In genomic region chr18:60413944-60414547, GRCh38 we compare ENCODE assay signal across 9 cellular contexts. TPM values are rescaled to one million over a fixed set of nuclear protein-coding genes. Genes with fewer than 3 reads are reported as not detected.
DNase-seq lines count a peak whose midpoint lies in the region; ATAC-seq, FAIRE-seq and TF ChIP-seq lines count a peak whose summit lies in the region.
"Had no signal": no experiment of that assay in that cellular context is flagged by ENCODE, and none has a peak within 500 bp of the region (broad histone marks: within the 10 kb centered on the region; RNA-seq: fewer than 3 reads in every experiment).

No MANE protein-coding gene starts in this region.

- H3K23ac ChIP-seq in H1 (ENCODE audit: insufficient read length) = no peak overlapping the region
- H3K23ac ChIP-seq in neuronal stem cell (ENCODE audit: low read depth, low read length, poor library complexity) = no peak overlapping the region

- H2BK15ac ChIP-seq in H1 (ENCODE audit: low read length) = no peak overlapping the region
- no peak overlapping the region for H2BK15ac ChIP-seq in neuronal stem cell (ENCODE audit: low read length)

- no peak for TF ChIP-seq EP300 in H1 (IDR thresholded peaks at IDR 0.05; ENCODE audit: borderline replicate concordance in 1 of 2, low read depth in 2 of 2, low read length in 2 of 2)

- H4K20me1 ChIP-seq in H1 (replicated peaks in 1 of 2; ENCODE audit: control insufficient read depth in 1 of 2, insufficient read depth in 2 of 2, low read length in 2 of 2) = no peaks in the 10 kb centered on the region

- H2BK20ac ChIP-seq in H1 (ENCODE audit: low read length) = no peak overlapping the region

- H3K14ac ChIP-seq in H1 (ENCODE audit: insufficient read length) (no peak overlapping the region), neuronal stem cell (ENCODE audit: low read length) (no peak overlapping the region)

- ATAC-seq in upper lobe of right lung = peak; percentile 71
- ATAC-seq in stimulated activated naive CD8-positive, alpha-beta T cell treated with anti-CD3 and anti-CD28 coated beads, Interleukin-15, amount 100 ng/mL, for 72 hours = no peak

- TF ChIP-seq RAD21 in H1 (IDR thresholded peaks at IDR 0.05 in 1 of 2, conservative IDR thresholded peaks at IDR 0.05 in 1 of 2; ENCODE audit: low read depth in 2 of 2, low read length in 2 of 2) = peak; percentile 76 to 78

- POLR2A ChIA-PET in H1 (lab: Charles Lee; ENCODE audit: partially characterized antibody) = no interaction called here

- WGBS in H1 (ENCODE audit: extremely low coverage in 1 of 2, insufficient coverage in 1 of 2, insufficient read length in 1 of 2, insufficient replicate concordance in 2 of 2, low coverage in 1 of 2, low lambda C conversion rate in 2 of 2, missing lambda C conversion rate in 1 of 2), 2 experiments = 81% methylated on average over 3 of the region's 3 CpGs; no CpG with 5 or more reads in 1 of the 2 experiments
- no CpG with 5 or more reads among the region's 3 CpGs for WGBS in neuronal stem cell (ENCODE audit: extremely low coverage in 2 of 2, insufficient read length in 2 of 2, insufficient replicate concordance in 1 of 2), 2 donors

- H2BK5ac ChIP-seq in H1 (ENCODE audit: low read depth, low read length) = no peak overlapping the region
- no peak overlapping the region for H2BK5ac ChIP-seq in neuronal stem cell (ENCODE audit: low read length)

- H2BK120ac ChIP-seq in H1 (replicated peaks; ENCODE audit: low read depth, low read length) (no peak overlapping the region), neuronal stem cell (ENCODE audit: low read depth, low read length) (no peak overlapping the region)

- no peak overlapping the region for H3K56ac ChIP-seq in H1 (replicated peaks; ENCODE audit: insufficient read length, low read depth, low read length)

- H3K4ac ChIP-seq in H1 (replicated peaks; ENCODE audit: insufficient read length, low read depth, low read length) = no peak overlapping the region
- no peak overlapping the region for H3K4ac ChIP-seq in neuronal stem cell (ENCODE audit: low read length)

- no peaks in the 10 kb centered on the region for H3K23me2 ChIP-seq in H1 (ENCODE audit: low read depth, low read length)

- no peaks in the 10 kb centered on the region for H3K79me2 ChIP-seq in H1 (ENCODE audit: control insufficient read depth in 1 of 2, insufficient read depth in 2 of 2, low read length in 2 of 2)

- H3K9ac ChIP-seq in H1 (replicated peaks in 1 of 4; ENCODE audit: extremely low read depth in 1 of 4, low read depth in 3 of 4, low read length in 3 of 4) (no peak overlapping the region), neuronal stem cell (ENCODE audit: low read depth, low read length, poor library complexity) (no peak overlapping the region)

- H3K18ac ChIP-seq in H1 (ENCODE audit: extremely low read depth, low read length) (no peak overlapping the region), neuronal stem cell (ENCODE audit: low read length) (no peak overlapping the region)

- no peaks in the 10 kb centered on the region for H3K4me1 ChIP-seq in H1 (replicated peaks in 1 of 4; ENCODE audit: control insufficient read depth in 3 of 4, insufficient read depth in 4 of 4, low read length in 3 of 4)
- no peaks in the 10 kb centered on the region for H3K4me1 ChIP-seq in upper lobe of right lung
- H3K4me1 ChIP-seq in neuronal stem cell (ENCODE audit: control insufficient read depth in 2 of 2, insufficient read depth in 1 of 2, low read depth in 1 of 2, low read length in 2 of 2) = no peaks in the 10 kb centered on the region

- TF ChIP-seq CTCF in HL-60 (IDR thresholded peaks at IDR 0.05; ENCODE audit: insufficient read depth, low read length) (peak; percentile 22), H1 (IDR thresholded peaks at IDR 0.05; ENCODE audit: control extremely low read depth in 1 of 3, insufficient read depth in 1 of 3, low read depth in 1 of 3, low read length in 3 of 3) (peak; percentile 63 to 73 (median 72)), upper lobe of right lung (IDR thresholded peaks at IDR 0.05) (peak; percentile 38)

- H4K8ac ChIP-seq in H1 (ENCODE audit: extremely low read depth, insufficient read depth, low read length) = no peak overlapping the region
- H4K8ac ChIP-seq in neuronal stem cell (ENCODE audit: low read depth, low read length) = no peak overlapping the region

- H3K9me3 Mint-ChIP-seq in activated naive CD4-positive, alpha-beta T cell treated with anti-CD3 and anti-CD28 coated beads for 36 hours = no peaks in the 10 kb centered on the region
- no peaks in the 10 kb centered on the region for H3K9me3 Mint-ChIP-seq in stimulated activated naive CD8-positive, alpha-beta T cell treated with anti-CD3 and anti-CD28 coated beads, Interleukin-15, amount 100 ng/mL, for 72 hours

- H3K4me3 ChIP-seq in HL-60 (replicated peaks; ENCODE audit: insufficient read depth, low read length) = no peak overlapping the region
- no peak overlapping the region for H3K4me3 ChIP-seq in H1 (ENCODE audit: extremely low read depth in 1 of 4, insufficient read depth in 2 of 4, low read depth in 3 of 4, low read length in 4 of 4)
- H3K4me3 ChIP-seq in upper lobe of right lung = no peak overlapping the region
- H3K4me3 ChIP-seq in neuronal stem cell (ENCODE audit: low read length in 2 of 2) = no peak overlapping the region

- H3K36me3 ChIP-seq in H1 (ENCODE audit: control insufficient read depth in 2 of 4, insufficient read depth in 4 of 4, low read length in 3 of 4) (no peaks in the 10 kb centered on the region), upper lobe of right lung (no peaks in the 10 kb centered on the region), neuronal stem cell (replicated peaks in 1 of 2; ENCODE audit: control insufficient read depth in 2 of 2, insufficient read depth in 2 of 2, low read length in 2 of 2) (no peaks in the 10 kb centered on the region)

- H3K9me3 ChIP-seq in H1 (ENCODE audit: insufficient read depth in 2 of 2, low read depth in 1 of 2, low read length in 1 of 2) (no peaks in the 10 kb centered on the region), upper lobe of right lung (no peaks in the 10 kb centered on the region), neuronal stem cell (replicated peaks in 1 of 2; ENCODE audit: control insufficient read depth in 2 of 2, insufficient read depth in 1 of 2, low read depth in 1 of 2, low read length in 2 of 2) (no peaks in the 10 kb centered on the region)

- H3K27ac Mint-ChIP-seq in activated naive CD4-positive, alpha-beta T cell treated with anti-CD3 and anti-CD28 coated beads for 36 hours = no peak overlapping the region
- no peak overlapping the region for H3K27ac Mint-ChIP-seq in stimulated activated naive CD8-positive, alpha-beta T cell treated with anti-CD3 and anti-CD28 coated beads, Interleukin-15, amount 100 ng/mL, for 72 hours

- no peak overlapping the region for H4K5ac ChIP-seq in H1 (ENCODE audit: insufficient read length, low read depth, low read length)

- H2BK12ac ChIP-seq in H1 (ENCODE audit: low read depth, low read length) (no peak overlapping the region), neuronal stem cell (ENCODE audit: low read length) (no peak overlapping the region)

- H3K27me3 ChIP-seq in HL-60 (ENCODE audit: insufficient read depth, poor library complexity, severe bottlenecking) (no peaks in the 10 kb centered on the region), H1 (replicated peaks in 1 of 4; ENCODE audit: control insufficient read depth in 3 of 4, extremely low read depth in 1 of 4, insufficient read depth in 3 of 4, low read length in 3 of 4) (no peaks in the 10 kb centered on the region), upper lobe of right lung (no peaks in the 10 kb centered on the region), neuronal stem cell (ENCODE audit: control insufficient read depth in 3 of 3, insufficient read depth in 3 of 3, low read depth in 1 of 3, low read length in 3 of 3) (no peaks in the 10 kb centered on the region)

- H2AK5ac ChIP-seq in H1 (ENCODE audit: low read depth, low read length) (no peak overlapping the region), neuronal stem cell (ENCODE audit: low read depth, low read length) (no peak overlapping the region)

- no peak for TF ChIP-seq POLR2A in H1 (IDR thresholded peaks at IDR 0.05; ENCODE audit: control extremely low read depth in 1 of 2, low read depth in 2 of 2, low read length in 2 of 2)

- H2AFZ ChIP-seq in H1 (ENCODE audit: low read length) (no peak overlapping the region), neuronal stem cell (ENCODE audit: low read length) (no peak overlapping the region)

- no peak overlapping the region for H3K4me3 Mint-ChIP-seq in activated naive CD4-positive, alpha-beta T cell treated with anti-CD3 and anti-CD28 coated beads for 36 hours
- no peak overlapping the region for H3K4me3 Mint-ChIP-seq in stimulated activated naive CD8-positive, alpha-beta T cell treated with anti-CD3 and anti-CD28 coated beads, Interleukin-15, amount 100 ng/mL, for 72 hours

- FAIRE-seq in H1 (lab: Jason Lieb, UNC) = peak; percentile 73

- no peaks in the 10 kb centered on the region for H3K4me1 Mint-ChIP-seq in activated naive CD4-positive, alpha-beta T cell treated with anti-CD3 and anti-CD28 coated beads for 36 hours (ENCODE audit: low read depth)
- no peaks in the 10 kb centered on the region for H3K4me1 Mint-ChIP-seq in stimulated activated naive CD8-positive, alpha-beta T cell treated with anti-CD3 and anti-CD28 coated beads, Interleukin-15, amount 100 ng/mL, for 72 hours

- H3K4me2 ChIP-seq in H1 (ENCODE audit: insufficient read depth in 1 of 2, low read depth in 2 of 2, low read length in 2 of 2) (no peak overlapping the region), neuronal stem cell (ENCODE audit: insufficient read depth, low read length, poor library complexity, severe bottlenecking) (no peak overlapping the region)

- no peaks in the 10 kb centered on the region for H3K27me3 Mint-ChIP-seq in activated naive CD4-positive, alpha-beta T cell treated with anti-CD3 and anti-CD28 coated beads for 36 hours (ENCODE audit: low read depth)
- no peaks in the 10 kb centered on the region for H3K27me3 Mint-ChIP-seq in stimulated activated naive CD8-positive, alpha-beta T cell treated with anti-CD3 and anti-CD28 coated beads, Interleukin-15, amount 100 ng/mL, for 72 hours

- no peak overlapping the region for H4K91ac ChIP-seq in H1 (replicated peaks; ENCODE audit: insufficient read length, low read length)
- H4K91ac ChIP-seq in neuronal stem cell (ENCODE audit: low read depth, low read length, poor library complexity) = no peak overlapping the region

- no peaks in the 10 kb centered on the region for H3K79me1 ChIP-seq in H1 (ENCODE audit: low read depth, low read length)
- no peaks in the 10 kb centered on the region for H3K79me1 ChIP-seq in neuronal stem cell (ENCODE audit: low read depth, low read length)

- intact Hi-C loops in activated naive CD4-positive, alpha-beta T cell treated with anti-CD3 and anti-CD28 coated beads for 36 hours (cut with micrococcal nuclease) = loop anchor here (5.0 kb wide), 1 partner anchor 417 kb away; no protein-coding TSS in a partner anchor
- intact Hi-C loops in upper lobe of right lung (cut with DNase I) = no loop called here

- H3K36me3 Mint-ChIP-seq in activated naive CD4-positive, alpha-beta T cell treated with anti-CD3 and anti-CD28 coated beads for 36 hours (ENCODE audit: low read depth) = no peaks in the 10 kb centered on the region

- H3K27ac ChIP-seq in HL-60 (replicated peaks) (no peak overlapping the region), H1 (ENCODE audit: low read depth, low read length) (no peak overlapping the region), upper lobe of right lung (no peak overlapping the region), neuronal stem cell (replicated peaks; ENCODE audit: low read length) (no peak overlapping the region)

- CTCF ChIA-PET in activated naive CD4-positive, alpha-beta T cell treated with anti-CD3 and anti-CD28 coated beads for 36 hours (lab: Charles Lee) = no interaction called here
- CTCF ChIA-PET in H1 (lab: Charles Lee; ENCODE audit: partially characterized antibody) = interaction anchor here (0.6 to 2.0 kb wide), 26 partner anchors 8 to 426 kb away, joined by 3 to 19 read pairs (median 4); no protein-coding TSS in a partner anchor

- DNase-seq in activated naive CD4-positive, alpha-beta T cell treated with anti-CD3 and anti-CD28 coated beads for 36 hours = peak; percentile 5
- no peak for DNase-seq in activated naive CD4-positive, alpha-beta T cell treated with anti-CD3 and anti-CD28 coated beads, Interleukin-2, amount 50 U/mL, for 16 hours
- DNase-seq in HL-60 (ENCODE audit: low read depth in 1 of 2, low spot score in 1 of 2) = peak in 1 of 2 experiments; percentile 13
- peak; percentile 3 to 57 for DNase-seq in H1 (ENCODE audit: low read depth in 1 of 2, low spot score in 2 of 2)
- no peak for DNase-seq in upper lobe of right lung
- no peak for DNase-seq in stimulated activated naive CD8-positive, alpha-beta T cell treated with anti-CD3 and anti-CD28 coated beads, Interleukin-15, amount 100 ng/mL, for 72 hours
- no peak for DNase-seq in CD1c-positive myeloid dendritic cell (ENCODE audit: extremely low spot score)
- DNase-seq in neuronal stem cell (ENCODE audit: low spot score) = no peak

RNA-seq across cellular contexts. Expression of gene MC4R, which starts 41.5 kb away (rescaled TPM):
- not detected for total RNA-seq in activated naive CD4-positive, alpha-beta T cell treated with anti-CD3 and anti-CD28 coated beads for 36 hours
- not detected in 2 replicates for total RNA-seq in H1 (2021; fragmentation: NEBNext Ultra II Directional; extraction: Animal tissue kit (Norgen Biotek cat#: 25700))
- polyA plus RNA-seq in H1 (2011; rRNA removed) = 0.11 TPM in 1 of 2 replicates, not detected in the other
- not detected for polyA plus RNA-seq in H1 (2011; cell fraction: cytosol; rRNA removed)
- polyA plus RNA-seq in H1 (2011; cell fraction: nucleus; rRNA removed) = not detected
- polyA plus RNA-seq in H1 (2012, experiment 1 of 2) = 0.19 TPM in 1 of 4 replicates, not detected in the others
- not detected for polyA plus RNA-seq in H1 (2012, experiment 2 of 2)
- 0.16 TPM for polyA plus RNA-seq in H1 (2013, experiment 1 of 2)
- polyA plus RNA-seq in H1 (2013, experiment 2 of 2) = 0.13 TPM
- 0.13 TPM in 1 of 2 replicates, not detected in the other for polyA minus RNA-seq in H1 (2011; rRNA and poly(A)+ RNA removed)
- polyA minus RNA-seq in H1 (2011; cell fraction: cytosol; rRNA and poly(A)+ RNA removed) = not detected
- polyA minus RNA-seq in H1 (2011; cell fraction: nucleus; rRNA and poly(A)+ RNA removed) = not detected
- not detected for total RNA-seq in upper lobe of right lung
- polyA plus RNA-seq in neuronal stem cell (2013, experiment 1 of 2) = 0.13 TPM
- 0.15 TPM for polyA plus RNA-seq in neuronal stem cell (2013, experiment 2 of 2)
- total RNA-seq: RPMI7951 had no signal

Comparison
In these comparisons a context has a peak if more than half of its experiments do, and no peak if none do; other contexts are left out.
1. DNase-seq: peak in activated naive CD4-positive, alpha-beta T cell treated with anti-CD3 and anti-CD28 coated beads for 36 hours (single experiment) and H1 (2 of 2); none in activated naive CD4-positive, alpha-beta T cell treated with anti-CD3 and anti-CD28 coated beads, Interleukin-2, amount 50 U/mL, for 16 hours (single experiment), upper lobe of right lung (single experiment), stimulated activated naive CD8-positive, alpha-beta T cell treated with anti-CD3 and anti-CD28 coated beads, Interleukin-15, amount 100 ng/mL, for 72 hours (0 of 2), CD1c-positive myeloid dendritic cell (single experiment) and neuronal stem cell (single experiment).
2. CTCF ChIP-seq: peak in every context shown above with its lines; median percentile 72 in H1; 38 in upper lobe of right lung; 22 in HL-60.